1 cellular context compared by ENCODE assay signal in the genomic region with DNA sequence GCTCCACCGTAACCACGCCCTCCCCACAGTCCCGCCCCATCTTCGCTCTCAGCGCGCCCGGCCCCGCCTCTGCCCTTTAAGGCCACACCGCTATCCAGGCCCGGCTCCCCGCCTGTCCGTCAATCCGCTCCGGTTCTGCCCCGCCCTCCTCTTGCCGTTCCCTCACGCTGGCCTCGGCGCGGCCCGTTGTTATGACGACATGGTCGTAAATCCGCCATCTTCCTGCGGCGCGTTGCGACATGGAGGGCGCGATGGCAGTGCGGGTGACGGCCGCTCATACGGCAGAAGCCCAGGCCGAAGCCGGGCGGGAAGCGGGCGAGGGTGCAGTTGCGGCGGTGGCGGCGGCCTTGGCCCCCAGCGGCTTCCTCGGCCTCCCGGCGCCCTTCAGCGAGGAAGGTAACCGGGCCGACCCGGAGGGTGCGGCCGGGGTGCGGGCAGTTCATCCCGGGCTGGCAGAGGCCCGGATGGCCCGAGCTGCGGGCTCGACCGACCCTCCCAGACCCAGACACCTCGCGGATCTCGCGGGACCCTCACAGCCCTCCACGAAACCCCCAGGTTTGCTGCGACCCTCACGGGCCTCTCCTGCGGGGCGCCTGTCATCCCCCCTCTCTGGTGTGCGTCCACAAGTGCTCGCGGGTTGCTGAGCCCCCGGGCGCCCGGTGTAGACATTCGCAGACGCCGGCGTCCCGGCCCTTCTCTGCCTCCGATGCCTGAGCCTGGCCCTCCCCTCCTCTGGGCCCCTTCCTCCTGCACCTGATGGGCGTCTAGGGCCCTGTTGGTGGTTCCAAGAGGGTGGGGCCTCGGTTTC.
TF ChIP-seq lines count a peak whose summit lies in the region.

Gene E4F1, plus strand, starts transcription at position 217 of the 808 bp plus-strand sequence. Its CDS starts 23 bp downstream, at position 240.

TF ChIP-seq in WTC11, 78 proteins besides CTCF, POLR2A, EP300 and RAD21 (continued from another document):
- 0 out of 2 replicates have a peak, but pooled peaks have one; percentile 10 for TF ChIP-seq MLX (CRISPR knock-in tag; IDR thresholded peaks at IDR 0.05)
- TF ChIP-seq, protein P1, sequence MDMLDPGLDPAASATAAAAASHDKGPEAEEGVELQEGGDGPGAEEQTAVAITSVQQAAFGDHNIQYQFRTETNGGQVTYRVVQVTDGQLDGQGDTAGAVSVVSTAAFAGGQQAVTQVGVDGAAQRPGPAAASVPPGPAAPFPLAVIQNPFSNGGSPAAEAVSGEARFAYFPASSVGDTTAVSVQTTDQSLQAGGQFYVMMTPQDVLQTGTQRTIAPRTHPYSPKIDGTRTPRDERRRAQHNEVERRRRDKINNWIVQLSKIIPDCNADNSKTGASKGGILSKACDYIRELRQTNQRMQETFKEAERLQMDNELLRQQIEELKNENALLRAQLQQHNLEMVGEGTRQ (CRISPR knock-in tag; IDR thresholded peaks at IDR 0.05) = peak; percentile 36; the same call in 1 of the 2 replicates
- peak; percentile 89 for TF ChIP-seq ETV6 (CRISPR knock-in tag; IDR thresholded peaks at IDR 0.05)
- TF ChIP-seq TP53 (CRISPR knock-in tag; IDR thresholded peaks at IDR 0.05) = no peak
- TF ChIP-seq ZBTB21 (CRISPR knock-in tag; IDR thresholded peaks at IDR 0.05; ENCODE audit: borderline replicate concordance) = peak; percentile 81; the same call in 1 of the 2 replicates
- TF ChIP-seq TEAD4 (CRISPR knock-in tag; IDR thresholded peaks at IDR 0.05) = no peak
- TF ChIP-seq HMGXB4 (CRISPR knock-in tag; IDR thresholded peaks at IDR 0.05) = peak; percentile 82
- peak; percentile 42; the same call in 1 of the 2 replicates for TF ChIP-seq JUN (CRISPR knock-in tag; IDR thresholded peaks at IDR 0.05)
- TF ChIP-seq SP1 (CRISPR knock-in tag; conservative IDR thresholded peaks at IDR 0.05) = peak; percentile 83
